In genomic region chr2:24342110-24342910, GRCh38 we compare ENCODE assay signal across 9 cellular contexts. TPM values are rescaled to one million over a fixed set of nuclear protein-coding genes. Genes with fewer than 3 reads are reported as not detected.
DNase-seq lines count a peak whose midpoint lies in the region; ATAC-seq and TF ChIP-seq lines count a peak whose summit lies in the region.
"Had no signal": no experiment of that assay in that cellular context is flagged by ENCODE, and none has a peak within 500 bp of the region (broad histone marks: within the 10 kb centered on the region; RNA-seq: fewer than 3 reads in every experiment).

No MANE protein-coding gene starts in this region.

- intact Hi-C loops in A673 (cut with micrococcal nuclease; ENCODE audit: unreplicated experiment), result no loop called here

- ATAC-seq in GM18499 (IDR thresholded peaks at IDR 0.05; ENCODE audit: insufficient read depth, unreplicated experiment) (peak; percentile 41), GM21825 (IDR thresholded peaks at IDR 0.05; ENCODE audit: unreplicated experiment) (peak; percentile 54), HG03571 (IDR thresholded peaks at IDR 0.05; ENCODE audit: unreplicated experiment) (no peak)
- ATAC-seq: activated CD8-positive, alpha-beta memory T cell treated with anti-CD3 and anti-CD28 coated beads, Interleukin-2, amount 10 ng/mL, durations not matched to agents 7 days and 5 days had no signal

- no peaks in the 10 kb centered on the region for H3F3A ChIP-seq in OCI-LY1 (ENCODE audit: insufficient read depth, low read length)

- no peak overlapping the region for H2BK120ac ChIP-seq in mesenchymal stem cell (ENCODE audit: low read depth, low read length)

- H3K4me2 ChIP-seq in OCI-LY1 (ENCODE audit: low read length) (peak overlapping the region; percentile 37; the same call in 1 of the 2 replicates), mesenchymal stem cell (ENCODE audit: low read length, poor library complexity, severe bottlenecking) (no peak overlapping the region)

- H2BK15ac ChIP-seq in mesenchymal stem cell (ENCODE audit: low read depth, poor library complexity, severe bottlenecking), result no peak overlapping the region

- H3K4me3 ChIP-seq in OCI-LY1 (ENCODE audit: low read depth, low read length, poor library complexity, severe bottlenecking), result no peak overlapping the region
- H3K4me3 ChIP-seq in mesenchymal stem cell (ENCODE audit: insufficient read depth in 1 of 2, low read depth in 1 of 2, low read length in 2 of 2), result no peak overlapping the region
- no peak overlapping the region for H3K4me3 ChIP-seq in A673 (ENCODE audit: low read depth, low read length, poor library complexity, severe bottlenecking)

- no peak overlapping the region for H4K91ac ChIP-seq in mesenchymal stem cell (ENCODE audit: low read length)

- H2AFZ ChIP-seq in OCI-LY1 (ENCODE audit: low read length) (no peak overlapping the region), mesenchymal stem cell (ENCODE audit: low read depth, low read length) (no peak overlapping the region)

- peaks cover 77% of the 10 kb centered on the region for H3K4me1 ChIP-seq in OCI-LY1 (ENCODE audit: insufficient read depth, low read length, severe bottlenecking)
- H3K4me1 ChIP-seq in mesenchymal stem cell (ENCODE audit: control insufficient read depth, insufficient read depth, low read depth, low read length), result peaks cover 6% of the 10 kb centered on the region
- peaks cover 2% of the 10 kb centered on the region for H3K4me1 ChIP-seq in A673 (ENCODE audit: insufficient read depth, low read length, poor library complexity, severe bottlenecking)

- H2AK5ac ChIP-seq in mesenchymal stem cell (ENCODE audit: low read length, severe bottlenecking), result no peak overlapping the region

- H3K4ac ChIP-seq in mesenchymal stem cell (ENCODE audit: low read depth in 1 of 2, low read length in 2 of 2), result no peak overlapping the region

- no peak overlapping the region for H4K8ac ChIP-seq in mesenchymal stem cell (ENCODE audit: low read length)

- BruUV-seq in A673 (replicated peaks; lab: Mats Ljungman, UMichigan), result no TSS peak

- peaks cover 20% of the 10 kb centered on the region for H3K79me1 ChIP-seq in mesenchymal stem cell (replicated peaks; ENCODE audit: low read length, poor library complexity, severe bottlenecking)

- H4K20me1 ChIP-seq in OCI-LY1 (ENCODE audit: insufficient read depth, low read length), result 0 out of 2 replicates have a peak, but pooled peaks cover 2% of the 10 kb centered on the region

- WGBS in mesenchymal stem cell, result 94% methylated on average over 8 of the region's 9 CpGs

- CTCF ChIA-PET in A673 (lab: Charles Lee), result no interaction called here

- H3K9ac ChIP-seq in OCI-LY1 (ENCODE audit: low read length) (no peak overlapping the region), mesenchymal stem cell (ENCODE audit: low read length) (no peak overlapping the region)

- POLR2A ChIA-PET in A673 (lab: Charles Lee; ENCODE audit: low non-redundant PET), result no interaction called here

- H3K27ac ChIP-seq in OCI-LY1 (ENCODE audit: low read depth, low read length, poor library complexity, severe bottlenecking), result peak overlapping the region; percentile 80
- H3K27ac ChIP-seq in mesenchymal stem cell (ENCODE audit: low read length, poor library complexity, severe bottlenecking), result no peak overlapping the region
- H3K27ac ChIP-seq in A673 (ENCODE audit: low read depth, low read length, poor library complexity, severe bottlenecking), result no peak overlapping the region

- TF ChIP-seq CTCF in OCI-LY1 (IDR thresholded peaks at IDR 0.05; ENCODE audit: low read length) (no peak), A673 (conservative IDR thresholded peaks at IDR 0.05; ENCODE audit: low read depth, low read length) (no peak)

- peak; percentile 48 for DNase-seq in mesenchymal stem cell
- no peak for DNase-seq in NCI-H1694 treated with DMSO at 0.1 percent for 48 hours (lab: John Stamatoyannopoulos, UW)
- DNase-seq in 8988T, result no peak
- DNase-seq in A673 (ENCODE audit: low spot score), result no peak
- DNase-seq: activated CD8-positive, alpha-beta memory T cell treated with anti-CD3 and anti-CD28 coated beads, Interleukin-2, amount 10 ng/mL, durations not matched to agents 7 days and 5 days had no signal

- no peak overlapping the region for H3K14ac ChIP-seq in mesenchymal stem cell (ENCODE audit: low read length in 2 of 2)

- H3K36me3 ChIP-seq in OCI-LY1 (ENCODE audit: insufficient read depth, low read length) (no peaks in the 10 kb centered on the region), mesenchymal stem cell (ENCODE audit: control insufficient read depth in 1 of 2, insufficient read depth in 2 of 2, low read depth in 1 of 2, low read length in 2 of 2) (no peaks in the 10 kb centered on the region), A673 (ENCODE audit: insufficient read depth, low read length, poor library complexity, severe bottlenecking) (no peaks in the 10 kb centered on the region)

- no peaks in the 10 kb centered on the region for H3K9me3 ChIP-seq in OCI-LY1 (ENCODE audit: low read length)
- no peaks in the 10 kb centered on the region for H3K9me3 ChIP-seq in mesenchymal stem cell (ENCODE audit: control insufficient read depth, low read length)
- no peaks in the 10 kb centered on the region for H3K9me3 ChIP-seq in A673 (ENCODE audit: low read depth, low read length, poor library complexity, severe bottlenecking)

- peaks cover 93% of the 10 kb centered on the region for H3K79me2 ChIP-seq in OCI-LY1 (ENCODE audit: insufficient read depth, low read length)

- no peak overlapping the region for H3K18ac ChIP-seq in mesenchymal stem cell (ENCODE audit: low read depth in 1 of 2, low read length in 2 of 2)

- H3K27me3 ChIP-seq in OCI-LY1 (ENCODE audit: insufficient read depth, low read length), result no peaks in the 10 kb centered on the region
- H3K27me3 ChIP-seq in mesenchymal stem cell (ENCODE audit: control insufficient read depth in 1 of 2, insufficient read depth in 1 of 2, low read length in 2 of 2), result no peaks in the 10 kb centered on the region
- no peaks in the 10 kb centered on the region for H3K27me3 ChIP-seq in A673 (replicated peaks; ENCODE audit: insufficient read depth, low read depth, low read length, poor library complexity)

- H2BK12ac ChIP-seq in mesenchymal stem cell (ENCODE audit: low read length in 2 of 2), result no peak overlapping the region

- no peaks in the 10 kb centered on the region for H3K9me2 ChIP-seq in OCI-LY1 (ENCODE audit: low read depth, low read length)

- H3K23ac ChIP-seq in mesenchymal stem cell (ENCODE audit: low read length in 2 of 2), result no peak overlapping the region

- no peak overlapping the region for H2BK5ac ChIP-seq in mesenchymal stem cell (ENCODE audit: low read depth, low read length, poor library complexity, severe bottlenecking)

RNA-seq across cellular contexts. Expression of gene ITSN2, which starts 18.0 kb away (rescaled TPM):
- polyA plus RNA-seq in mesenchymal stem cell (2013, experiment 1 of 2), result 16.9 TPM
- 16.9 TPM for polyA plus RNA-seq in mesenchymal stem cell (2013, experiment 2 of 2)
- 16.4 and 21.4 TPM in 2 replicates for total RNA-seq in A673 (2021)
